Comparison of ENCODE assay signal across 8 cellular contexts in genomic region chr17:13017623-13018462, GRCh38. TPM values are rescaled to one million over a fixed set of nuclear protein-coding genes. Genes with fewer than 3 reads are reported as not detected.
DNase-seq lines count a peak whose midpoint lies in the region; ATAC-seq, FAIRE-seq and TF ChIP-seq lines count a peak whose summit lies in the region.

Gene ELAC2, minus strand, starts transcription at chr17:13018027. Its CDS starts 80 bp downstream, at chr17:13017947.

- peaks cover 28% of the 10 kb centered on the region for H3K36me3 ChIP-seq in cardiac muscle cell
- no peaks in the 10 kb centered on the region for H3K36me3 ChIP-seq in parathyroid adenoma (ENCODE audit: control insufficient read depth, insufficient read depth, low read length)
- peaks cover 0 to 36% (median 6%) of the 10 kb centered on the region in 3 donors for H3K36me3 ChIP-seq in tibial nerve

- H3K9me3 Mint-ChIP-seq in T-cell: no peaks in the 10 kb centered on the region

- peak within 1 kb of the TSS; percentile 83 for H3K4me2 ChIP-seq in parathyroid adenoma (ENCODE audit: low read length)

- H3K9ac ChIP-seq in parathyroid adenoma: peak within 1 kb of the TSS; percentile 17

- DNase-seq in GM12892 (ENCODE audit: insufficient read length): peak; percentile 95
- DNase-seq in NCI-H1436 treated with DMSO at 0.1 percent for 48 hours (lab: John Stamatoyannopoulos, UW): peak; percentile 92
- DNase-seq in T-cell: peak; percentile 88 to 97 (median 93)
- DNase-seq in cardiac muscle cell (ENCODE audit: low read depth in 1 of 2, low spot score in 1 of 2): peak; percentile 99
- peak; percentile 93 to 95 for DNase-seq in tibial nerve (ENCODE audit: low spot score in 2 of 2)

- ATAC-seq in HG02852 (IDR thresholded peaks at IDR 0.05; ENCODE audit: unreplicated experiment) (peak; percentile 95), T-cell (replicated peaks in 1 of 4) (peak; percentile 99 to 100 (median 100))

- peak within 1 kb of the TSS; percentile 89 for H2AFZ ChIP-seq in parathyroid adenoma

- peaks cover 5% of the 10 kb centered on the region for H3K4me1 ChIP-seq in cardiac muscle cell (ENCODE audit: low read depth)
- H3K4me1 ChIP-seq in parathyroid adenoma: no peaks in the 10 kb centered on the region
- peaks cover 0 to 24% (median 7%) of the 10 kb centered on the region in 4 donors for H3K4me1 ChIP-seq in tibial nerve

- peak; percentile 97 for FAIRE-seq in GM12892 (lab: Jason Lieb, UNC)

- TF ChIP-seq CTCF in cardiac muscle cell (IDR thresholded peaks at IDR 0.05; ENCODE audit: low read depth, low read length) (no peak), parathyroid adenoma (IDR thresholded peaks at IDR 0.05) (peak; percentile 15), tibial nerve (IDR thresholded peaks at IDR 0.05) (peak in 1 of 5 experiments; percentile 67)

- H3K79me2 ChIP-seq in parathyroid adenoma: peaks cover 2% of the 10 kb centered on the region

- peak within 1 kb of the TSS; percentile 96 to 97 for H3K27ac Mint-ChIP-seq in T-cell

- no peaks in the 10 kb centered on the region for H3K27me3 ChIP-seq in cardiac muscle cell
- H3K27me3 ChIP-seq in parathyroid adenoma (ENCODE audit: control insufficient read depth, insufficient read depth, low read length): no peaks in the 10 kb centered on the region
- no peaks in the 10 kb centered on the region for H3K27me3 ChIP-seq in tibial nerve

- TF ChIP-seq POLR2A in GM12892 (IDR thresholded peaks at IDR 0.05; ENCODE audit: low read depth, low read length): peak; percentile 97
- peak; percentile 42 to 44 for TF ChIP-seq POLR2A in tibial nerve (IDR thresholded peaks at IDR 0.05)

- peak within 1 kb of the TSS; percentile 95 to 97 (median 97) for H3K4me3 Mint-ChIP-seq in T-cell

- H3K9me3 ChIP-seq in cardiac muscle cell (ENCODE audit: low read depth): no peaks in the 10 kb centered on the region
- no peaks in the 10 kb centered on the region for H3K9me3 ChIP-seq in parathyroid adenoma (ENCODE audit: control insufficient read depth, low read length)
- H3K9me3 ChIP-seq in tibial nerve: no peaks in the 10 kb centered on the region

- peak; percentile 75 to 80 for TF ChIP-seq EP300 in tibial nerve (IDR thresholded peaks at IDR 0.05)

- WGBS in adipose tissue, 3 donors: 0 to 1% (median 0%) methylated on average over 78 to 80 of the region's 80 CpGs
- 0% methylated on average over 26 to 54 of the region's 80 CpGs for WGBS in tibial nerve, 2 donors

- H3K4me3 ChIP-seq in cardiac muscle cell (peak within 1 kb of the TSS; percentile 78), parathyroid adenoma (ENCODE audit: low read depth, low read length) (peak within 1 kb of the TSS; percentile 64), tibial nerve (peak within 1 kb of the TSS; percentile 74 to 98 (median 77))

- CTCF ChIA-PET in T-cell (lab: Charles Lee): interaction anchor here (0.8 to 4.8 kb wide), 7 partner anchors 9 to 1284 kb away, joined by 3 to 93 read pairs (median 12); partner anchors contain the start of genes HS3ST3B1 (in 1 of the 2) and ZNF18 (in 1 of the 2)

- no peaks in the 10 kb centered on the region for H3K27me3 Mint-ChIP-seq in T-cell

- POLR2A ChIA-PET in T-cell (lab: Charles Lee): interaction anchor here in 1 of 2 donors (0.7 to 1.6 kb wide), 4 partner anchors 9 to 1251 kb away, joined by 3 to 7 read pairs (median 4); partner anchors contain the start of gene ZNF18

- peaks cover 30 to 40% (median 38%) of the 10 kb centered on the region in 3 donors for H3K4me1 Mint-ChIP-seq in T-cell

- H3K36me3 Mint-ChIP-seq in T-cell: peaks cover 29% of the 10 kb centered on the region

- H3K27ac ChIP-seq in adipose tissue (ENCODE audit: low read depth, low read length) (no peak within 1 kb of the TSS), cardiac muscle cell (peak within 1 kb of the TSS; percentile 83), parathyroid adenoma (peak within 1 kb of the TSS; percentile 62), tibial nerve (peak within 1 kb of the TSS; percentile 37 to 90 (median 80))

RNA-seq across cellular contexts. Expression of gene ELAC2, which starts in this region (rescaled TPM):
- 42.3 TPM for polyA plus RNA-seq in GM12892 (2012; ENCODE audit: missing spikeins)
- 10 to 100 TPM; 62.5 to 71.6 (median 66.4) TPM for total RNA-seq in T-cell
- 10 to 100 TPM; 20.2 to 44.0 (median 25.7) TPM for polyA plus RNA-seq in adipose tissue
- 111 and 152 TPM in 2 replicates for total RNA-seq in cardiac muscle cell
- 90.4 and 105 TPM in 2 replicates for polyA plus RNA-seq in cardiac muscle cell
- 10 to 100 TPM; 48.5 to 86.7 (median 67.4) TPM for total RNA-seq in tibial nerve
